Comparison of ENCODE assay signal across 8 cellular contexts in genomic region chr7:101121996-101122932, GRCh38. TPM values are rescaled to one million over a fixed set of nuclear protein-coding genes. Genes with fewer than 3 reads are reported as not detected.
A peak's percentile ranks its signal among the peaks of the same experiment; 100 is the strongest.
DNase-seq lines count a peak whose midpoint lies in the region; ATAC-seq, FAIRE-seq and TF ChIP-seq lines count a peak whose summit lies in the region.

No MANE protein-coding gene starts in this region.

- WGBS in HUES64 = 43% methylated on average over 17 of the region's 17 CpGs
- WGBS in K562 (ENCODE audit: insufficient coverage, low coverage, missing lambda C conversion rate) = 7% methylated on average over 13 of the region's 17 CpGs
- 16 to 22% (median 20%) methylated on average over 17 of the region's 17 CpGs for WGBS in stomach, 5 donors

- peak overlapping the region; percentile 46 for H3K4me2 ChIP-seq in K562 (ENCODE audit: insufficient read depth, low read length)

- no peaks in the 10 kb centered on the region for H3K9me1 ChIP-seq in K562 (ENCODE audit: control insufficient read depth, insufficient read depth, low read length)

- no TSS peak for BruUV-seq in K562 (replicated peaks; lab: Mats Ljungman, UMichigan)

- ATAC-seq in K562 (peak; percentile 17), HG02870 (IDR thresholded peaks at IDR 0.05; ENCODE audit: unreplicated experiment) (no peak)

- TF ChIP-seq EP300 in K562 (IDR thresholded peaks at IDR 0.05; ENCODE audit: low read length) (peak; percentile 65), stomach (IDR thresholded peaks at IDR 0.05) (no peak)

- in situ Hi-C loops in K562 (cut with MboI) = no loop called here

- peak overlapping the region; percentile 83 for H2AFZ ChIP-seq in K562 (ENCODE audit: low read depth, low read length)

- H3K27me3 ChIP-seq in HUES64 (ENCODE audit: insufficient read depth, low read length) (no peaks in the 10 kb centered on the region), K562 (ENCODE audit: control insufficient read depth in 2 of 2, insufficient read depth in 2 of 2, low read length in 2 of 2) (no peaks in the 10 kb centered on the region), stomach (peaks cover 0 to 26% (median 0%) of the 10 kb centered on the region in 3 donors)

- H3K36me3 ChIP-seq in HUES64 (ENCODE audit: insufficient read depth, low read length) = no peaks in the 10 kb centered on the region
- no peaks in the 10 kb centered on the region for H3K36me3 ChIP-seq in K562 (ENCODE audit: control insufficient read depth, insufficient read depth, low read length)
- no peaks in the 10 kb centered on the region for H3K36me3 ChIP-seq in stomach

- no peaks in the 10 kb centered on the region for H3K79me2 ChIP-seq in K562 (ENCODE audit: control insufficient read depth, insufficient read depth, low read length)

- intact Hi-C loops in K562 (cut with micrococcal nuclease) (no loop called here), stomach (cut with DNase I; ENCODE audit: low total_unique reads) (no loop called here)

- no peak for TF ChIP-seq RAD21 in K562 (CRISPR knock-in tag; conservative IDR thresholded peaks at IDR 0.05 in 1 of 2, IDR thresholded peaks at IDR 0.05 in 1 of 2)

- no peaks in the 10 kb centered on the region for H4K20me1 ChIP-seq in K562 (replicated peaks; ENCODE audit: control insufficient read depth, insufficient read depth, low read length)

- no peak overlapping the region for H3K4me3 ChIP-seq in HUES64 (ENCODE audit: low read length)
- H3K4me3 ChIP-seq in K562 = 0 out of 2 replicates have a peak overlapping the region, but pooled peaks have one; percentile 8
- peak overlapping the region; percentile 30 to 40 (median 37) for H3K4me3 ChIP-seq in stomach

- DNase-seq in CD1c-positive myeloid dendritic cell (ENCODE audit: extremely low spot score) = peak; percentile 52
- DNase-seq in K562 (ENCODE audit: extremely low read depth in 1 of 4, low spot score in 3 of 4) = peak in 1 of 4 experiments; percentile 47
- DNase-seq in kidney glomerular epithelial cell (lab: John Stamatoyannopoulos, UW) = peak; percentile 96
- DNase-seq in stomach = peak; percentile 40
- no peak for DNase-seq in globus pallidus (ENCODE audit: low spot score)
- DNase-seq in T-helper 9 cell = no peak

- CTCF ChIA-PET in K562 (lab: Yijun Ruan, JAX; ENCODE audit: low intra/inter-chr PET ratio) = interaction anchor here (0.7 kb wide), 1 partner anchor 81 kb away, joined by 4 read pairs; no protein-coding TSS in a partner anchor

- TF ChIP-seq POLR2A in K562 (conservative IDR thresholded peaks at IDR 0.05) (no peak), stomach (IDR thresholded peaks at IDR 0.05) (no peak)

- H3K4me1 ChIP-seq in HUES64 (ENCODE audit: insufficient read depth, low read length) (peaks cover 26% of the 10 kb centered on the region), K562 (replicated peaks in 1 of 2; ENCODE audit: control insufficient read depth in 2 of 2, insufficient read depth in 2 of 2, low read length in 2 of 2) (peaks cover 31 to 41% of the 10 kb centered on the region in 2 experiments), stomach (peaks cover 27 to 60% (median 36%) of the 10 kb centered on the region in 4 donors)

- TF ChIP-seq CTCF in K562 (IDR thresholded peaks at IDR 0.05 in 2 of 3, conservative IDR thresholded peaks at IDR 0.05 in 1 of 3; ENCODE audit: insufficient read depth in 2 of 3, low read depth in 1 of 3, low read length in 3 of 3) (no peak), stomach (IDR thresholded peaks at IDR 0.05) (no peak)

- H3K9ac ChIP-seq in HUES64 (ENCODE audit: low read depth, low read length) = peak overlapping the region; percentile 25; the same call in 1 of the 2 replicates
- H3K9ac ChIP-seq in K562 (ENCODE audit: insufficient read depth in 1 of 2, low read depth in 2 of 2, low read length in 2 of 2) = peak overlapping the region in 1 of 2 experiments; percentile 83; a peak in 1 of 4 replicates

- no peak for FAIRE-seq in K562 (lab: Jason Lieb, UNC)

- H3K9me3 ChIP-seq in HUES64 (ENCODE audit: insufficient read depth, low read depth, low read length) (no peaks in the 10 kb centered on the region), K562 (replicated peaks; ENCODE audit: control insufficient read depth, insufficient read depth, low read depth, low read length) (no peaks in the 10 kb centered on the region), stomach (no peaks in the 10 kb centered on the region)

- POLR2A ChIA-PET in K562 (lab: Yijun Ruan, JAX) = interaction anchor here (0.6 to 2.6 kb wide), 9 partner anchors 11 to 450 kb away, joined by 3 to 13 read pairs (median 3); partner anchors contain the start of gene TRIM56

- H3K27ac ChIP-seq in HUES64 (ENCODE audit: low read depth, low read length) = peak overlapping the region; percentile 84
- 0 out of 3 replicates have a peak overlapping the region, but pooled peaks have one; percentile 15 for H3K27ac ChIP-seq in K562 (ENCODE audit: extremely low read depth, low read depth, low read length)
- H3K27ac ChIP-seq in stomach = peak overlapping the region; percentile 58 to 91 (median 84)

RNA-seq across cellular contexts. Expression of gene SERPINE1, which starts 4.6 kb away (rescaled TPM):
- 5.2 TPM for polyA plus RNA-seq in HUES64 (2013, experiment 1 of 2)
- 6.8 TPM for polyA plus RNA-seq in HUES64 (2013, experiment 2 of 2)
- total RNA-seq in K562 (2011; cell fraction: chromatin; rRNA removed; ENCODE audit: low replicate concordance) = 3.1 and 8.6 TPM in 2 replicates
- total RNA-seq in K562 (2011; cell fraction: nucleolus; rRNA removed) = 5.8 and 14.3 TPM in 2 replicates
- total RNA-seq in K562 (2011; cell fraction: nucleoplasm; rRNA removed) = 5.1 and 8.0 TPM in 2 replicates
- total RNA-seq in K562 (2014; rRNA removed) = 0.73 and 0.91 TPM in 2 replicates
- 0.44 and 0.67 TPM in 2 replicates for total RNA-seq in K562 (2014; rRNA removed; fragmentation: Illumina TruSeq; extraction: Trizol)
- total RNA-seq in K562 (2015; rRNA removed; fragmentation: Illumina TruSeq; extraction: Trizol) = 0.22 and 0.23 TPM in 2 replicates
- 0.98 and 1.3 TPM in 2 replicates for total RNA-seq in K562 (2021)
- 2.2 and 4.8 TPM in 2 replicates for polyA plus RNA-seq in K562 (2011; rRNA removed)
- 3.0 and 10.7 TPM in 2 replicates for polyA plus RNA-seq in K562 (2011; cell fraction: cytosol; rRNA removed)
- 1.2 and 5.4 TPM in 2 replicates for polyA plus RNA-seq in K562 (2011; cell fraction: nucleus; rRNA removed)
- polyA plus RNA-seq in K562 (2012) = 2.2 and 4.3 TPM in 2 replicates
- polyA plus RNA-seq in K562 (2014; fragmentation: Illumina TruSeq; extraction: Trizol) = 1.0 and 1.1 TPM in 2 replicates
- polyA plus RNA-seq in K562 (2014; fragmentation: Nextera tagmentation; extraction: Ambion mirVana) = 1 to 10 TPM in 1 of 2 experiments, under 1 TPM in 1; 0.89 to 1.6 TPM
- 0.54 and 0.62 TPM in 2 replicates for polyA plus RNA-seq in K562 (2014; rRNA removed)
- 1.5 and 6.2 TPM in 2 replicates for polyA minus RNA-seq in K562 (2011; rRNA and poly(A)+ RNA removed)
- 5.0 and 5.4 TPM in 2 replicates for polyA minus RNA-seq in K562 (2011; cell fraction: cytosol; rRNA and poly(A)+ RNA removed)
- 0.44 and 1.6 TPM in 2 replicates for polyA minus RNA-seq in K562 (2011; cell fraction: nucleus; rRNA and poly(A)+ RNA removed)
- total RNA-seq in stomach = 10 to 100 TPM in 2 of 5 donors, 1 to 10 TPM in 2, under 1 TPM in 1; 0.58 to 25.0 (median 8.4) TPM
- polyA plus RNA-seq in stomach = 10 to 100 TPM in 1 of 3 donors, 1 to 10 TPM in 2; 3.2 to 13.6 (median 4.1) TPM

RNA-seq across cellular contexts. Expression of gene AP1S1, which starts 32.0 kb away (rescaled TPM):
- 46.6 TPM for polyA plus RNA-seq in HUES64 (2013, experiment 1 of 2)
- 60.5 TPM for polyA plus RNA-seq in HUES64 (2013, experiment 2 of 2)
- total RNA-seq in K562 (2011; cell fraction: chromatin; rRNA removed; ENCODE audit: low replicate concordance) = 16.8 and 29.1 TPM in 2 replicates
- total RNA-seq in K562 (2011; cell fraction: nucleolus; rRNA removed) = 29.0 and 30.9 TPM in 2 replicates
- 25.1 and 27.9 TPM in 2 replicates for total RNA-seq in K562 (2011; cell fraction: nucleoplasm; rRNA removed)
- total RNA-seq in K562 (2014; rRNA removed) (149 and 163 TPM in 2 replicates), K562 (2014; rRNA removed; fragmentation: Illumina TruSeq; extraction: Trizol) (68.6 and 77.7 TPM in 2 replicates), K562 (2015; rRNA removed; fragmentation: Illumina TruSeq; extraction: Trizol) (71.8 and 71.9 TPM in 2 replicates), K562 (2021) (89.4 and 91.2 TPM in 2 replicates), stomach (10 to 100 TPM in 3 of 5 donors, 1 to 10 TPM in 1, not detected in 1; 2.7 to 54.9 (median 17.6) TPM)
- polyA plus RNA-seq in K562 (2011; rRNA removed) (113 and 121 TPM in 2 replicates), K562 (2014; fragmentation: Illumina TruSeq; extraction: Trizol) (79.8 and 104 TPM in 2 replicates), K562 (2014; fragmentation: Nextera tagmentation; extraction: Ambion mirVana) (10 to 100 TPM in 1 of 2 experiments, 1 to 10 TPM in 1; 4.4 to 13.6 TPM), K562 (2014; rRNA removed) (125 and 188 TPM in 2 replicates), stomach (10 to 100 TPM; 34.7 to 71.2 (median 62.3) TPM)
- 106 and 108 TPM in 2 replicates for polyA plus RNA-seq in K562 (2011; cell fraction: cytosol; rRNA removed)
- polyA plus RNA-seq in K562 (2011; cell fraction: nucleus; rRNA removed) = 56.4 and 60.9 TPM in 2 replicates
- 106 and 166 TPM in 2 replicates for polyA plus RNA-seq in K562 (2012)
- polyA minus RNA-seq in K562 (2011; rRNA and poly(A)+ RNA removed) = 53.4 and 71.7 TPM in 2 replicates
- 25.1 and 29.0 TPM in 2 replicates for polyA minus RNA-seq in K562 (2011; cell fraction: cytosol; rRNA and poly(A)+ RNA removed)
- 5.1 and 9.2 TPM in 2 replicates for polyA minus RNA-seq in K562 (2011; cell fraction: nucleus; rRNA and poly(A)+ RNA removed)

RNA-seq across cellular contexts. Expression of gene TRIM56, which starts 37.0 kb away (rescaled TPM):
- polyA plus RNA-seq in HUES64 (2013, experiment 1 of 2) = 5.8 TPM
- 5.0 TPM for polyA plus RNA-seq in HUES64 (2013, experiment 2 of 2)
- 30.8 and 42.4 TPM in 2 replicates for total RNA-seq in K562 (2011; cell fraction: chromatin; rRNA removed; ENCODE audit: low replicate concordance)
- total RNA-seq in K562 (2011; cell fraction: nucleolus; rRNA removed) = 23.3 and 25.4 TPM in 2 replicates
- total RNA-seq in K562 (2011; cell fraction: nucleoplasm; rRNA removed) = 26.5 and 28.8 TPM in 2 replicates
- total RNA-seq in K562 (2014; rRNA removed) (13.3 and 13.8 TPM in 2 replicates), K562 (2014; rRNA removed; fragmentation: Illumina TruSeq; extraction: Trizol) (8.2 and 11.6 TPM in 2 replicates), K562 (2015; rRNA removed; fragmentation: Illumina TruSeq; extraction: Trizol) (10.4 and 12.1 TPM in 2 replicates), K562 (2021) (26.6 and 29.7 TPM in 2 replicates), stomach (10 to 100 TPM; 13.6 to 41.1 (median 24.6) TPM)
- polyA plus RNA-seq in K562 (2011; rRNA removed) (4.5 and 6.4 TPM in 2 replicates), K562 (2014; fragmentation: Illumina TruSeq; extraction: Trizol) (13.3 and 15.1 TPM in 2 replicates), K562 (2014; fragmentation: Nextera tagmentation; extraction: Ambion mirVana) (1 to 10 TPM; 2.0 to 2.7 TPM), K562 (2014; rRNA removed) (10.3 and 12.5 TPM in 2 replicates), stomach (1 to 10 TPM; 7.5 to 9.8 (median 8.3) TPM)
- 2.3 and 6.2 TPM in 2 replicates for polyA plus RNA-seq in K562 (2011; cell fraction: cytosol; rRNA removed)
- polyA plus RNA-seq in K562 (2011; cell fraction: nucleus; rRNA removed) = 5.8 and 11.0 TPM in 2 replicates
- 23.0 and 23.6 TPM in 2 replicates for polyA plus RNA-seq in K562 (2012)
- 9.8 and 19.8 TPM in 2 replicates for polyA minus RNA-seq in K562 (2011; rRNA and poly(A)+ RNA removed)
- polyA minus RNA-seq in K562 (2011; cell fraction: cytosol; rRNA and poly(A)+ RNA removed) = 5.8 and 8.5 TPM in 2 replicates
- polyA minus RNA-seq in K562 (2011; cell fraction: nucleus; rRNA and poly(A)+ RNA removed) = 7.5 and 7.7 TPM in 2 replicates

RNA-seq across cellular contexts. Expression of gene VGF, which starts 43.1 kb away (rescaled TPM):
- polyA plus RNA-seq in HUES64 (2013, experiment 1 of 2) = 18.8 TPM
- polyA plus RNA-seq in HUES64 (2013, experiment 2 of 2) = 15.0 TPM
- total RNA-seq in K562 (2011; cell fraction: chromatin; rRNA removed; ENCODE audit: low replicate concordance) = 0.81 and 4.0 TPM in 2 replicates
- 3.8 and 7.2 TPM in 2 replicates for total RNA-seq in K562 (2011; cell fraction: nucleolus; rRNA removed)
- total RNA-seq in K562 (2011; cell fraction: nucleoplasm; rRNA removed) = 1.1 and 2.2 TPM in 2 replicates
- total RNA-seq in K562 (2014; rRNA removed) = 1.8 and 2.8 TPM in 2 replicates
- 0.19 and 0.22 TPM in 2 replicates for total RNA-seq in K562 (2014; rRNA removed; fragmentation: Illumina TruSeq; extraction: Trizol)
- 0.40 and 0.45 TPM in 2 replicates for total RNA-seq in K562 (2015; rRNA removed; fragmentation: Illumina TruSeq; extraction: Trizol)
- total RNA-seq in K562 (2021) = 4.2 and 5.7 TPM in 2 replicates
- 0.14 and 0.23 TPM in 2 replicates for polyA plus RNA-seq in K562 (2011; rRNA removed)
- 0.10 and 1.1 TPM in 2 replicates for polyA plus RNA-seq in K562 (2011; cell fraction: cytosol; rRNA removed)
- polyA plus RNA-seq in K562 (2011; cell fraction: nucleus; rRNA removed) = 0.65 and 2.1 TPM in 2 replicates
- 1.6 and 7.3 TPM in 2 replicates for polyA plus RNA-seq in K562 (2012)
- polyA plus RNA-seq in K562 (2014; fragmentation: Illumina TruSeq; extraction: Trizol) = 0.34 and 0.79 TPM in 2 replicates
- polyA plus RNA-seq in K562 (2014; fragmentation: Nextera tagmentation; extraction: Ambion mirVana) = under 1 TPM; 0.03 to 0.08 TPM
- 1.4 and 1.7 TPM in 2 replicates for polyA plus RNA-seq in K562 (2014; rRNA removed)
- polyA minus RNA-seq in K562 (2011; rRNA and poly(A)+ RNA removed) = not detected in 2 replicates
- polyA minus RNA-seq in K562 (2011; cell fraction: cytosol; rRNA and poly(A)+ RNA removed) = 0.73 and 1.7 TPM in 2 replicates
- 0.89 and 0.94 TPM in 2 replicates for polyA minus RNA-seq in K562 (2011; cell fraction: nucleus; rRNA and poly(A)+ RNA removed)
- total RNA-seq in stomach = 1 to 10 TPM in 1 of 5 donors, under 1 TPM in 1, not detected in 3; 0.55 to 5.8 TPM
- polyA plus RNA-seq in stomach = under 1 TPM in 2 of 3 donors, not detected in 1; 0.15 to 0.75 TPM

RNA-seq across cellular contexts. Expression of gene NAT16, which starts 57.8 kb away (rescaled TPM):
- polyA plus RNA-seq in HUES64 (2013, experiment 1 of 2) = not detected
- polyA plus RNA-seq in HUES64 (2013, experiment 2 of 2) = 0.32 TPM
- total RNA-seq in K562 (2011; cell fraction: chromatin; rRNA removed; ENCODE audit: low replicate concordance) = not detected in 2 replicates
- not detected in 2 replicates for total RNA-seq in K562 (2011; cell fraction: nucleolus; rRNA removed)
- not detected in 2 replicates for total RNA-seq in K562 (2011; cell fraction: nucleoplasm; rRNA removed)
- total RNA-seq in K562 (2014; rRNA removed) (not detected in 2 replicates), K562 (2014; rRNA removed; fragmentation: Illumina TruSeq; extraction: Trizol) (not detected in 2 replicates), K562 (2015; rRNA removed; fragmentation: Illumina TruSeq; extraction: Trizol) (not detected in 2 replicates), K562 (2021) (not detected in 2 replicates), stomach (not detected)
- polyA plus RNA-seq in K562 (2011; rRNA removed) (not detected in 2 replicates), K562 (2014; fragmentation: Illumina TruSeq; extraction: Trizol) (not detected in 2 replicates), K562 (2014; fragmentation: Nextera tagmentation; extraction: Ambion mirVana) (under 1 TPM in 1 of 2 experiments, not detected in 1; 0.04 TPM), K562 (2014; rRNA removed) (not detected in 2 replicates), stomach (under 1 TPM in 1 of 3 donors, not detected in 2; 0.05 TPM)
- polyA plus RNA-seq in K562 (2011; cell fraction: cytosol; rRNA removed) = not detected in 2 replicates
- polyA plus RNA-seq in K562 (2011; cell fraction: nucleus; rRNA removed) = 0.07 TPM in 1 of 2 replicates, not detected in the other
- 0.07 and 0.08 TPM in 2 replicates for polyA plus RNA-seq in K562 (2012)
- not detected in 2 replicates for polyA minus RNA-seq in K562 (2011; rRNA and poly(A)+ RNA removed)
- polyA minus RNA-seq in K562 (2011; cell fraction: cytosol; rRNA and poly(A)+ RNA removed) = not detected in 2 replicates
- not detected in 2 replicates for polyA minus RNA-seq in K562 (2011; cell fraction: nucleus; rRNA and poly(A)+ RNA removed)

Comparison
In these comparisons a context has a peak if more than half of its experiments do, and no peak if none do; other contexts are left out.
1. DNase-seq: peak in CD1c-positive myeloid dendritic cell (single experiment), kidney glomerular epithelial cell (single experiment) and stomach (single experiment); none in globus pallidus (single experiment) and T-helper 9 cell (single experiment).
2. H3K27ac ChIP-seq: peak in every context shown above with its lines; median percentile 84 in HUES64; 84 in stomach; 15 in K562.